Comparison of ENCODE assay signal across 21 cellular contexts in genomic region chr12:13218641-13219040, GRCh38. TPM values are rescaled to one million over a fixed set of nuclear protein-coding genes. Genes with fewer than 3 reads are reported as not detected.
A peak's percentile ranks its signal among the peaks of the same experiment; 100 is the strongest.
DNase-seq lines count a peak whose midpoint lies in the region; TF ChIP-seq lines count a peak whose summit lies in the region.
"Had no signal": no experiment of that assay in that cellular context is flagged by ENCODE, and none has a peak within 500 bp of the region (broad histone marks: within the 10 kb centered on the region; RNA-seq: fewer than 3 reads in every experiment).

No MANE protein-coding gene starts in this region.

- H3K4me3 ChIP-seq in vagina = no peak overlapping the region
- no peak overlapping the region for H3K4me3 ChIP-seq in lower leg skin (ENCODE audit: low read depth, poor library complexity, severe bottlenecking)
- H3K4me3 ChIP-seq: GM23338, SJSA1 had no signal

- H3K9me3 Mint-ChIP-seq in HFFc6 = peaks cover 24% of the 10 kb centered on the region
- H3K9me3 Mint-ChIP-seq in nephron progenitor cell = peaks cover 19% of the 10 kb centered on the region
- H3K9me3 Mint-ChIP-seq: CD8-positive, alpha-beta T cell had no signal

- H3K36me3 ChIP-seq in vagina = peaks cover 0 to 42% of the 10 kb centered on the region in 2 donors

- TF ChIP-seq CTCF in HFFc6 (IDR thresholded peaks at IDR 0.05) = no peak
- no peak for TF ChIP-seq CTCF in vagina (IDR thresholded peaks at IDR 0.05)
- no peak for TF ChIP-seq CTCF in lower leg skin (IDR thresholded peaks at IDR 0.05)
- no peak for TF ChIP-seq CTCF in nephron progenitor cell (IDR thresholded peaks at IDR 0.05)

- H3K36me3 Mint-ChIP-seq in HFFc6 (ENCODE audit: low read depth) (peaks cover 57% of the 10 kb centered on the region), nephron progenitor cell (ENCODE audit: low read depth) (no peaks in the 10 kb centered on the region)
- H3K36me3 Mint-ChIP-seq: CD8-positive, alpha-beta T cell had no signal

- H3K27me3 Mint-ChIP-seq in HFFc6 (ENCODE audit: insufficient read depth) (peaks cover 20% of the 10 kb centered on the region), nephron progenitor cell (ENCODE audit: low read depth, poor library complexity) (peaks cover 10% of the 10 kb centered on the region)

- H3K4me1 ChIP-seq in vagina = peaks cover 20% of the 10 kb centered on the region

- intact Hi-C loops in vagina (cut with DNase I) = no loop called here
- intact Hi-C loops in lower leg skin (cut with DNase I; ENCODE audit: low total_unique reads) = loop anchor here (10.0 kb wide), 2 partner anchors 194 to 424 kb away; no protein-coding TSS in a partner anchor

- H3K4me3 Mint-ChIP-seq in HFFc6 (no peak overlapping the region), nephron progenitor cell (no peak overlapping the region)
- H3K4me3 Mint-ChIP-seq: B cell; CD8-positive, alpha-beta T cell; GM23338; H9 had no signal

- H3K4me1 Mint-ChIP-seq in HFFc6 (ENCODE audit: low read depth) (peaks cover 88% of the 10 kb centered on the region), nephron progenitor cell (no peaks in the 10 kb centered on the region)
- H3K4me1 Mint-ChIP-seq: B cell, GM23338, H9 had no signal

- no peaks in the 10 kb centered on the region for H3K27me3 ChIP-seq in vagina
- H3K27me3 ChIP-seq: SJSA1 had no signal

- WGBS in lower leg skin, 2 donors = 94 to 98% methylated on average over 3 of the region's 3 CpGs

- H3K9me3 ChIP-seq in vagina = no peaks in the 10 kb centered on the region
- H3K9me3 ChIP-seq: SJSA1 had no signal

- no peak for TF ChIP-seq POLR2A in vagina (IDR thresholded peaks at IDR 0.05)
- TF ChIP-seq POLR2A in lower leg skin (IDR thresholded peaks at IDR 0.05) = no peak

- H3K27ac ChIP-seq in vagina = no peak overlapping the region
- H3K27ac ChIP-seq: C4-2B, SJSA1 had no signal

- DNase-seq in HFFc6 (no peak), ecto neural progenitor cell (ENCODE audit: low spot score) (peak; percentile 25), islet precursor cell (peak; percentile 7), vagina (ENCODE audit: extremely low spot score in 2 of 2) (peak; percentile 16 to 49), ureter (ENCODE audit: low spot score) (no peak), lower leg skin (ENCODE audit: low spot score in 2 of 2) (no peak), nephron progenitor cell (no peak)
- DNase-seq: Caco-2; CD8-positive, alpha-beta T cell; H9; KBM-7; MV-4-11; NCI-H2029; NCI-H446; NCI-H524 treated with DMSO at 0.1 percent for 48 hours; NCI-H774; PC-3 had no signal

- H3K27ac Mint-ChIP-seq in HFFc6 = peak overlapping the region; percentile 50
- H3K27ac Mint-ChIP-seq in nephron progenitor cell = no peak overlapping the region
- H3K27ac Mint-ChIP-seq: B cell; CD8-positive, alpha-beta T cell; GM23338; H9 had no signal

RNA-seq across cellular contexts. Expression of gene EMP1, which starts 22.1 kb away (rescaled TPM):
- total RNA-seq in HFFc6 (2021; fragmentation: NEBNext Ultra II Directional; extraction: Animal tissue kit (Norgen Biotek cat#: 25700)) = 100 to 1,000 TPM; 217 to 417 (median 356) TPM
- total RNA-seq in vagina (675 TPM), ureter (193 TPM), lower leg skin (100 to 1,000 TPM; 237 to 838 (median 402) TPM)

Comparison
In these comparisons a context has a peak if more than half of its experiments do, and no peak if none do; other contexts are left out.
1. DNase-seq: peak in ecto neural progenitor cell (single experiment), islet precursor cell (single experiment) and vagina (2 of 2); none in HFFc6 (single experiment), ureter (single experiment), lower leg skin (0 of 2) and nephron progenitor cell (single experiment).